9 cellular contexts compared by ENCODE assay signal in the genomic region with DNA sequence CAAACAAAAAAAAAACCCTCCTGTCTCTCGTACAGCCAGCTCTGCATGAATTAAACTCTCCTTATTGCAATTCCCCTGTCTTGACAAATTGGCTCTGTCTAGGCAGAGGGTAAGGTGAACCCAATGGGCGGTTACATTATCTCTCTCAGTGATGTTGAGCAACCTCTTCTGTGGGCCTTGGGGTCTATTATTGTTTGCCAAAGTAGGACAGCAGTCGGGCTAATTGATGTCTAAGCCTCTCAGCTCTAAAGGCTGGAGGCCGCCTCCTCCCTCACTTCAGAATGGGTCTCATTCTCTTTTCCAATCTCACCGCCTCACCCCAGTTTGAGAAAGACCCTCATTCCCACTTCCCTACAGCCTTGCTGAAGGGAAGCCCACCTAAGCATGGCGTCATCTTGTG. TPM values are rescaled to one million over a fixed set of nuclear protein-coding genes. Genes with fewer than 3 reads are reported as not detected.
DNase-seq lines count a peak whose midpoint lies in the region; ATAC-seq and TF ChIP-seq lines count a peak whose summit lies in the region.
"Had no signal": no experiment of that assay in that cellular context is flagged by ENCODE, and none has a peak within 500 bp of the region (broad histone marks: within the 10 kb centered on the region; RNA-seq: fewer than 3 reads in every experiment).

No MANE protein-coding gene starts in this region.

- peak overlapping the region; percentile 51 for H3K27ac ChIP-seq in IMR-90 (ENCODE audit: insufficient read depth, low read length)

- H4K5ac ChIP-seq in IMR-90 (ENCODE audit: low read depth, low read length): 0 out of 2 replicates have a peak overlapping the region, but pooled peaks have one; percentile 5

- H3K4ac ChIP-seq in IMR-90 (ENCODE audit: low read depth, low read length): peak overlapping the region; percentile 82

- H2AK9ac ChIP-seq in IMR-90 (replicated peaks; ENCODE audit: low read depth, low read length, poor library complexity): peak overlapping the region; percentile 69

- H3K79me1 ChIP-seq in IMR-90 (ENCODE audit: low read depth in 1 of 2, low read length in 2 of 2): peaks cover 29 to 68% of the 10 kb centered on the region in 2 experiments

- peak overlapping the region; percentile 41 for H2BK20ac ChIP-seq in IMR-90 (ENCODE audit: low read depth, low read length)

- peak overlapping the region; percentile 1 for H2BK5ac ChIP-seq in IMR-90 (ENCODE audit: low read depth, low read length, poor library complexity, severe bottlenecking)

- no peak; the same call in 1 of the 2 replicates for TF ChIP-seq POLR2A in IMR-90 (IDR thresholded peaks at IDR 0.05; ENCODE audit: low read depth, low read length)

- peaks cover 6% of the 10 kb centered on the region for H4K20me1 ChIP-seq in IMR-90 (ENCODE audit: insufficient read depth, low read length)

- ATAC-seq in IMR-90 (ENCODE audit: low read depth) (no peak), GM19452 (IDR thresholded peaks at IDR 0.05; ENCODE audit: unreplicated experiment) (no peak), HG02970 (IDR thresholded peaks at IDR 0.05; ENCODE audit: low FRiP score, unreplicated experiment) (no peak)
- no peak for ATAC-seq in activated CD8-positive, alpha-beta T cell treated with anti-CD3 and anti-CD28 coated beads for 36 hours
- ATAC-seq in stimulated activated effector memory CD8-positive, alpha-beta T cell treated with anti-CD3 and anti-CD28 coated beads, Interleukin-12 subunit alpha, Interleukin-12 subunit beta, amount 100 ng/mL, for 72 hours: no peak

- H3K4me2 ChIP-seq in IMR-90 (ENCODE audit: low read depth, low read length): no peak overlapping the region

- BruUV-seq in IMR-90 (replicated peaks; lab: Mats Ljungman, UMichigan): no TSS peak

- peak overlapping the region; percentile 74 for H3K14ac ChIP-seq in IMR-90 (replicated peaks; ENCODE audit: low read depth, low read length)

- no peaks in the 10 kb centered on the region for H3K9me3 Mint-ChIP-seq in activated CD8-positive, alpha-beta T cell treated with anti-CD3 and anti-CD28 coated beads for 36 hours
- H3K9me3 Mint-ChIP-seq in stimulated activated effector memory CD8-positive, alpha-beta T cell treated with anti-CD3 and anti-CD28 coated beads, Interleukin-12 subunit alpha, Interleukin-12 subunit beta, amount 100 ng/mL, for 72 hours: no peaks in the 10 kb centered on the region

- DNase-seq in IMR-90: no peak
- DNase-seq in activated CD8-positive, alpha-beta T cell treated with anti-CD3 and anti-CD28 coated beads for 36 hours: no peak
- DNase-seq in islet precursor cell: peak; percentile 44
- no peak for DNase-seq in stimulated activated effector memory CD8-positive, alpha-beta T cell treated with anti-CD3 and anti-CD28 coated beads, Interleukin-12 subunit alpha, Interleukin-12 subunit beta, amount 100 ng/mL, for 72 hours (ENCODE audit: low spot score in 2 of 2)
- no peak for DNase-seq in putamen (ENCODE audit: low spot score)
- DNase-seq: NCI-H2081; stimulated activated CD4-positive, alpha-beta T cell treated with anti-CD3 and anti-CD28 coated beads, Interleukin-2, amount 100 ng/mL, for 24 hours had no signal

- CTCF ChIA-PET in IMR-90 (lab: Yijun Ruan, JAX): no interaction called here
- CTCF ChIA-PET in activated CD8-positive, alpha-beta T cell treated with anti-CD3 and anti-CD28 coated beads for 36 hours (lab: Charles Lee): interaction anchor here (1.5 to 6.1 kb wide), 3 partner anchors 28 to 126 kb away, joined by 3 to 37 read pairs (median 5); no protein-coding TSS in a partner anchor

- H3K27me3 Mint-ChIP-seq in activated CD8-positive, alpha-beta T cell treated with anti-CD3 and anti-CD28 coated beads for 36 hours: no peaks in the 10 kb centered on the region

- H3K18ac ChIP-seq in IMR-90 (ENCODE audit: low read depth, low read length): no peak overlapping the region

- no peak overlapping the region for H3K4me3 ChIP-seq in IMR-90 (ENCODE audit: insufficient read depth, low read depth, low read length)

- H4K91ac ChIP-seq in IMR-90 (ENCODE audit: insufficient read depth, low read depth, low read length): peak overlapping the region; percentile 75

- H3K4me3 Mint-ChIP-seq in activated CD8-positive, alpha-beta T cell treated with anti-CD3 and anti-CD28 coated beads for 36 hours: peak overlapping the region; percentile 78
- H3K4me3 Mint-ChIP-seq in stimulated activated effector memory CD8-positive, alpha-beta T cell treated with anti-CD3 and anti-CD28 coated beads, Interleukin-12 subunit alpha, Interleukin-12 subunit beta, amount 100 ng/mL, for 72 hours: peak overlapping the region; percentile 92

- TF ChIP-seq CTCF in IMR-90 (conservative IDR thresholded peaks at IDR 0.05; ENCODE audit: low read depth, low read length): no peak
- TF ChIP-seq CTCF in activated CD8-positive, alpha-beta T cell treated with anti-CD3 and anti-CD28 coated beads for 36 hours (IDR thresholded peaks at IDR 0.05): no peak

- H3K36me3 ChIP-seq in IMR-90 (ENCODE audit: control insufficient read depth, insufficient read depth, low read length): no peaks in the 10 kb centered on the region

- H4K8ac ChIP-seq in IMR-90 (ENCODE audit: low read depth in 2 of 2, low read length in 2 of 2): peak overlapping the region in 1 of 2 experiments; percentile 24; a peak in 2 of 4 replicates

- H3K36me3 Mint-ChIP-seq in activated CD8-positive, alpha-beta T cell treated with anti-CD3 and anti-CD28 coated beads for 36 hours (ENCODE audit: low read depth): peaks cover 6% of the 10 kb centered on the region
- peaks cover 42% of the 10 kb centered on the region for H3K36me3 Mint-ChIP-seq in stimulated activated effector memory CD8-positive, alpha-beta T cell treated with anti-CD3 and anti-CD28 coated beads, Interleukin-12 subunit alpha, Interleukin-12 subunit beta, amount 100 ng/mL, for 72 hours

- H3K4me1 Mint-ChIP-seq in activated CD8-positive, alpha-beta T cell treated with anti-CD3 and anti-CD28 coated beads for 36 hours (ENCODE audit: low read depth): peaks cover 58% of the 10 kb centered on the region
- H3K4me1 Mint-ChIP-seq in stimulated activated effector memory CD8-positive, alpha-beta T cell treated with anti-CD3 and anti-CD28 coated beads, Interleukin-12 subunit alpha, Interleukin-12 subunit beta, amount 100 ng/mL, for 72 hours: peaks cover 67% of the 10 kb centered on the region

- peak overlapping the region; percentile 86 for H2BK15ac ChIP-seq in IMR-90 (ENCODE audit: low read depth, low read length)

- H3K9me1 ChIP-seq in IMR-90 (ENCODE audit: insufficient read depth, low read length): peaks cover 27% of the 10 kb centered on the region

- H3K56ac ChIP-seq in IMR-90 (ENCODE audit: extremely low read depth, insufficient read depth, low read length): no peak overlapping the region

- H3K9ac ChIP-seq in IMR-90 (ENCODE audit: low read depth, low read length): no peak overlapping the region

- peaks cover 30% of the 10 kb centered on the region for H3K4me1 ChIP-seq in IMR-90 (ENCODE audit: control insufficient read depth, insufficient read depth, low read length)

- in situ Hi-C loops in IMR-90 (cut with MboI; ENCODE audit: low sequenced_read_pairs): no loop called here

- intact Hi-C loops in IMR-90 (cut with micrococcal nuclease): loop anchor here (5.0 kb wide), 1 partner anchor 189 kb away; the partner anchor contains the start of genes FAM89B and ZNRD2
- intact Hi-C loops in activated CD8-positive, alpha-beta T cell treated with anti-CD3 and anti-CD28 coated beads for 36 hours (cut with micrococcal nuclease): loop anchor here (2.0 to 5.0 kb wide), 2 partner anchors 44 to 119 kb away; no protein-coding TSS in a partner anchor

- no peaks in the 10 kb centered on the region for H3K27me3 ChIP-seq in IMR-90 (ENCODE audit: control insufficient read depth, insufficient read depth, low read length)

- TF ChIP-seq RAD21 in IMR-90 (IDR thresholded peaks at IDR 0.05; ENCODE audit: low read length): no peak

- peak overlapping the region; percentile 93 for H2AK5ac ChIP-seq in IMR-90 (ENCODE audit: low read depth, low read length)

- H3K23ac ChIP-seq in IMR-90 (ENCODE audit: low read depth, low read length): peak overlapping the region; percentile 80; the same call in 1 of the 2 replicates

- peak overlapping the region; percentile 97 for H3K27ac Mint-ChIP-seq in activated CD8-positive, alpha-beta T cell treated with anti-CD3 and anti-CD28 coated beads for 36 hours
- H3K27ac Mint-ChIP-seq in stimulated activated effector memory CD8-positive, alpha-beta T cell treated with anti-CD3 and anti-CD28 coated beads, Interleukin-12 subunit alpha, Interleukin-12 subunit beta, amount 100 ng/mL, for 72 hours: peak overlapping the region; percentile 95

- H3K9me3 ChIP-seq in IMR-90 (ENCODE audit: control insufficient read depth, insufficient read depth, low read length): no peaks in the 10 kb centered on the region

- dilution Hi-C loops in IMR-90 (cut with HindIII; ENCODE audit: low sequenced_read_pairs, unreplicated experiment): no loop called here

- WGBS in IMR-90 (ENCODE audit: extremely low coverage in 2 of 2, insufficient read length in 1 of 2), 2 experiments: 100% methylated on average over 2 of the region's 6 CpGs; no CpG with 5 or more reads in 1 of the 2 experiments

- H2AFZ ChIP-seq in IMR-90 (replicated peaks; ENCODE audit: low read length, poor library complexity): no peak overlapping the region

- POLR2A ChIA-PET in IMR-90 (lab: Charles Lee; ENCODE audit: unreplicated experiment): interaction anchor here (0.6 to 4.7 kb wide), 4 partner anchors 8 to 122 kb away, joined by 3 to 32 read pairs (median 4); partner anchors contain the start of genes MALAT1 and NEAT1
- POLR2A ChIA-PET in activated CD8-positive, alpha-beta T cell treated with anti-CD3 and anti-CD28 coated beads for 36 hours (lab: Charles Lee): interaction anchor here (0.9 to 18.5 kb wide), 6 partner anchors 15 to 249 kb away, joined by 3 to 339 read pairs (median 3); partner anchors contain the start of genes MALAT1, NEAT1 and SYVN1

- H2BK120ac ChIP-seq in IMR-90 (ENCODE audit: low read depth, low read length): peak overlapping the region; percentile 23

RNA-seq across cellular contexts. Expression of gene SLC25A45, which starts 1.3 kb away (rescaled TPM):
- total RNA-seq in IMR-90 (2012; rRNA removed): 0.56 and 0.72 TPM in 2 replicates
- polyA plus RNA-seq in IMR-90 (2012; rRNA removed): 1.2 and 1.3 TPM in 2 replicates
- polyA plus RNA-seq in IMR-90 (2012; cell fraction: cytosol; rRNA removed): 0.69 and 1.5 TPM in 2 replicates
- polyA plus RNA-seq in IMR-90 (2012; cell fraction: nucleus; rRNA removed; ENCODE audit: low replicate concordance): 5.8 and 7.2 TPM in 2 replicates
- 10 to 100 TPM; 12.8 to 14.4 TPM for total RNA-seq in activated CD8-positive, alpha-beta T cell treated with anti-CD3 and anti-CD28 coated beads for 36 hours

RNA-seq across cellular contexts. Expression of gene FRMD8, which starts 2.7 kb away (rescaled TPM):
- 10.8 and 11.3 TPM in 2 replicates for total RNA-seq in IMR-90 (2012; rRNA removed)
- 19.8 and 22.5 TPM in 2 replicates for polyA plus RNA-seq in IMR-90 (2012; rRNA removed)
- 30.0 and 36.2 TPM in 2 replicates for polyA plus RNA-seq in IMR-90 (2012; cell fraction: cytosol; rRNA removed)
- 33.2 and 66.1 TPM in 2 replicates for polyA plus RNA-seq in IMR-90 (2012; cell fraction: nucleus; rRNA removed; ENCODE audit: low replicate concordance)
- 10 to 100 TPM; 26.8 to 33.3 TPM for total RNA-seq in activated CD8-positive, alpha-beta T cell treated with anti-CD3 and anti-CD28 coated beads for 36 hours

RNA-seq across cellular contexts. Expression of gene TIGD3, which starts 29.2 kb away (rescaled TPM):
- total RNA-seq in IMR-90 (2012; rRNA removed): 0.28 TPM in 1 of 2 replicates, not detected in the other
- 0.12 TPM in 1 of 2 replicates, not detected in the other for polyA plus RNA-seq in IMR-90 (2012; rRNA removed)
- 0.06 and 0.11 TPM in 2 replicates for polyA plus RNA-seq in IMR-90 (2012; cell fraction: cytosol; rRNA removed)
- 0.46 and 0.78 TPM in 2 replicates for polyA plus RNA-seq in IMR-90 (2012; cell fraction: nucleus; rRNA removed; ENCODE audit: low replicate concordance)
- 1 to 10 TPM in 1 of 2 experiments, under 1 TPM in 1; 0.65 to 1.4 TPM for total RNA-seq in activated CD8-positive, alpha-beta T cell treated with anti-CD3 and anti-CD28 coated beads for 36 hours

RNA-seq across cellular contexts. Expression of gene NEAT1, which starts 38.8 kb away (rescaled TPM):
- total RNA-seq in IMR-90 (2012; rRNA removed): 30.1 and 38.0 TPM in 2 replicates
- 56.3 and 114 TPM in 2 replicates for polyA plus RNA-seq in IMR-90 (2012; rRNA removed)
- polyA plus RNA-seq in IMR-90 (2012; cell fraction: cytosol; rRNA removed): 12.5 and 21.1 TPM in 2 replicates
- 237 and 1,050 TPM in 2 replicates for polyA plus RNA-seq in IMR-90 (2012; cell fraction: nucleus; rRNA removed; ENCODE audit: low replicate concordance)
- 100 to 1,000 TPM; 313 to 358 TPM for total RNA-seq in activated CD8-positive, alpha-beta T cell treated with anti-CD3 and anti-CD28 coated beads for 36 hours

RNA-seq across cellular contexts. Expression of gene DPF2, which starts 50.1 kb away (rescaled TPM):
- 37.2 and 42.8 TPM in 2 replicates for total RNA-seq in IMR-90 (2012; rRNA removed)
- 54.3 and 62.5 TPM in 2 replicates for polyA plus RNA-seq in IMR-90 (2012; rRNA removed)
- 41.8 and 53.8 TPM in 2 replicates for polyA plus RNA-seq in IMR-90 (2012; cell fraction: cytosol; rRNA removed)
- 72.6 and 78.3 TPM in 2 replicates for polyA plus RNA-seq in IMR-90 (2012; cell fraction: nucleus; rRNA removed; ENCODE audit: low replicate concordance)
- total RNA-seq in activated CD8-positive, alpha-beta T cell treated with anti-CD3 and anti-CD28 coated beads for 36 hours: 10 to 100 TPM; 50.3 to 61.5 TPM
